ENCODE assay signal across 30 cellular contexts in the genomic region with DNA sequence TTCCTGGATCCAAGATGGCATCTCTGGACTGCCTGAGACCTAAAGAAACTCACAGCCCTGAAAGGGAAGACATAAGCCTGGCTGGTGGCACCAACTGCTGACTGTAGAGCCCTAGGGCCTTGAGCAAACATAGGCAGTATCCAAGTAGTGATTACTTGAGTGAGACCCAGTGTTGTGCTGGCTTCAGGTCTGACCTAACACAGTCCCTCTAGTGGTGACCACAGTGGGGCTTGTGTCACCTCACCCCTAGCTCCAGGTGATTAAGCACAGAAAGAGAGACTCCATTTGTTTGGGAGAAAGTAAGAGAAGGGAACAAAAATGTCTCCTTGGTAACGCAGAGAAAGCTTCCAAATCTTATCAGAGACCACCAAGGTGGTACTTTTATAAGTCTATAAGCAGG.
"Had no signal": no experiment of that assay in that cellular context is flagged by ENCODE, and none has a peak within 500 bp of the region (broad histone marks: within the 10 kb centered on the region; RNA-seq: fewer than 3 reads in every experiment).

No MANE protein-coding gene starts in this region.

- DNase-seq: activated CD4-positive, alpha-beta memory T cell treated with anti-CD3 and anti-CD28 coated beads for 36 hours; activated CD4-positive, alpha-beta T cell treated with anti-CD3 and anti-CD28 coated beads for 36 hours; activated CD4-positive, alpha-beta T cell treated with anti-CD3 and anti-CD28 coated beads, Interleukin-2, amount 10 ng/mL, durations not matched to agents 24 days and 14 days; activated CD4-positive, CD25-positive, alpha-beta regulatory T cell; activated CD4-positive, CD25-positive, alpha-beta regulatory T cell treated with anti-CD3 and anti-CD28 coated beads, Interleukin-2, amount 50 U/mL, for 72 hours; activated CD8-positive, alpha-beta memory T cell treated with anti-CD3 and anti-CD28 coated beads, Interleukin-2, amount 10 ng/mL, durations not matched to agents 7 days and 5 days; activated CD8-positive, alpha-beta memory T cell treated with anti-CD3 and anti-CD28 coated beads, Interleukin-2, amount 50 U/mL, for 4 hours; activated CD8-positive, alpha-beta T cell treated with anti-CD3 and anti-CD28 coated beads, Interleukin-2, amount 10 ng/mL, durations not matched to agents 7 days and 5 days; activated effector memory CD4-positive, alpha-beta T cell treated with anti-CD3 and anti-CD28 coated beads, Interleukin-2, amount 50 U/mL, for 16 hours; activated naive CD4-positive, alpha-beta T cell treated with anti-CD3 and anti-CD28 coated beads for 36 hours; activated naive CD8-positive, alpha-beta T cell treated with anti-CD3 and anti-CD28 coated beads for 36 hours; activated naive CD8-positive, alpha-beta T cell treated with anti-CD3 and anti-CD28 coated beads, Interleukin-2, amount 50 U/mL, for 24 hours; activated T-cell treated with anti-CD3 and anti-CD28 coated beads, Interleukin-2, amount 50 U/mL, for 1 hour; activated T-cell treated with anti-CD3 and anti-CD28 coated beads, Interleukin-2, amount 50 U/mL, for 48 hours; adrenal gland; amygdala; aorta; body of pancreas; central memory CD4-positive, alpha-beta T cell; cerebellar nuclear complex; colonic mucosa; effector CD8-positive, alpha-beta T cell; foreskin fibroblast; head of caudate nucleus; T-helper 17 cell; T1000; WERI-Rb-1 had no signal

- H3K9me3 ChIP-seq: body of pancreas, colonic mucosa had no signal

- H3K27me3 ChIP-seq: body of pancreas, cardiac muscle cell, colonic mucosa had no signal

- H3K4me3 ChIP-seq: adrenal gland, body of pancreas, cardiac muscle cell, colonic mucosa had no signal

- FAIRE-seq: frontal cortex had no signal

- H3K36me3 ChIP-seq: adrenal gland, cardiac muscle cell, colonic mucosa, WERI-Rb-1 had no signal

- ATAC-seq: activated CD4-positive, alpha-beta T cell treated with anti-CD3 and anti-CD28 coated beads for 36 hours; activated CD8-positive, alpha-beta memory T cell treated with anti-CD3 and anti-CD28 coated beads, Interleukin-2, amount 10 ng/mL, durations not matched to agents 7 days and 5 days; activated CD8-positive, alpha-beta T cell treated with anti-CD3 and anti-CD28 coated beads, Interleukin-2, amount 10 ng/mL, durations not matched to agents 7 days and 5 days; activated naive CD8-positive, alpha-beta T cell treated with anti-CD3 and anti-CD28 coated beads, Interleukin-2, amount 50 U/mL, for 24 hours; body of pancreas; esophagus mucosa; T-helper 17 cell had no signal

- H3K4me1 ChIP-seq: adrenal gland, body of pancreas, colonic mucosa had no signal

- H3K27ac ChIP-seq: adrenal gland, body of pancreas, cardiac muscle cell, colonic mucosa, WERI-Rb-1 had no signal
